ENCODE assay signal across 1 cellular context in the genomic region with DNA sequence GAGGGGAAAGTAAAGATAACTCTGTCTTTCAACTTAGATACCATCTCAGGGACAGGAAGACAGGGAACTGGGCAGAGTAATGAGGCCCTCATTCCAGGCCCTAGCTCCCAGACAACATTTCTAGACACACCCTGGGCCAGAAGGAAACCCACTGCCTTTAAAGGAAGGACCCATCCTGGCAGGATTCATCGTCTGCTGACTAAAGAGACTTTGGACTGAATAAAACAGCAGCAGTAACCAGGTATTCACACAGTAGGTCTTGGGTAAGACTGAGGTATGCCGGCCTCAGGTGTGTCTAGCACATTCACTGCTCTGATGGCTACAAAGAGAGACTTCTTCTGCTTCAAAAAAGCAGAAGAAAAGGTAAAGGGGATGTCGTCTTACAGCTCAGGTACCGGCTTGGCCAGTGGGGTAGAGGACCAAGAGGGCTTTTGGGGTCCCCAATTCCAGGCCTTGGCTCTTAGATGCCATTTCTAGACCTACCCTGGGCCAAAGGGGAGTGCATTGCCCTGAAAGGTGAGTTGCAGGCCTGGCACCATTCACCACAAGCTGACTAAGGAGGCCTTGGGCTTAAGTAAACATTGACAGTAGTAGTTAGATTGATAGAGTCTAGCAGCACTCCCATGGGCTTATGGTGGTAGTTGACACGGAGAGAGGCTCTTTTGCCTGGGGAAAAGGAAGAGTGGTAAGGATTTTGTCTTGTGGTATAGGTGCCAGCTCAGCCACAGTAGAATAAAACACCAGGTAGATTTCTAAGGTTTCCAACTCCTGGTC.
TF ChIP-seq lines count a peak whose summit lies in the region.

No MANE protein-coding gene starts in this region.

TF ChIP-seq in H1, 55 proteins besides CTCF, POLR2A, EP300 and RAD21 (continued from another document):
- TF ChIP-seq, protein P1, sequence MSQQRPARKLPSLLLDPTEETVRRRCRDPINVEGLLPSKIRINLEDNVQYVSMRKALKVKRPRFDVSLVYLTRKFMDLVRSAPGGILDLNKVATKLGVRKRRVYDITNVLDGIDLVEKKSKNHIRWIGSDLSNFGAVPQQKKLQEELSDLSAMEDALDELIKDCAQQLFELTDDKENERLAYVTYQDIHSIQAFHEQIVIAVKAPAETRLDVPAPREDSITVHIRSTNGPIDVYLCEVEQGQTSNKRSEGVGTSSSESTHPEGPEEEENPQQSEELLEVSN (IDR thresholded peaks at IDR 0.05), result no peak
- TF ChIP-seq PHF8 (conservative IDR thresholded peaks at IDR 0.05; ENCODE audit: low read depth, low read length) (no peak), SAP30 (IDR thresholded peaks at IDR 0.05; ENCODE audit: insufficient read depth, insufficient replicate concordance, low read length) (no peak), HDAC2 (IDR thresholded peaks at IDR 0.05; ENCODE audit: borderline replicate concordance in 1 of 2, low read depth in 2 of 2, low read length in 2 of 2) (no peak), KDM5A (IDR thresholded peaks at IDR 0.05; ENCODE audit: low read length) (no peak), CHD7 (IDR thresholded peaks at IDR 0.05; ENCODE audit: insufficient replicate concordance, low read length) (no peak), CEBPB (IDR thresholded peaks at IDR 0.05; ENCODE audit: low read depth, low read length) (no peak), EZH2 (IDR thresholded peaks at IDR 0.05; ENCODE audit: low read depth, low read length, severe bottlenecking) (no peak), CTBP2 (IDR thresholded peaks at IDR 0.05; ENCODE audit: borderline replicate concordance, insufficient read depth, insufficient read length, low read length) (no peak), SP2 (IDR thresholded peaks at IDR 0.05; ENCODE audit: low read length) (no peak), POLR2AphosphoS5 (IDR thresholded peaks at IDR 0.05; ENCODE audit: low read depth, low read length) (no peak), EGR1 (IDR thresholded peaks at IDR 0.05; ENCODE audit: borderline replicate concordance, low read depth, low read length) (no peak)
